ENCODE assay signal across 8 cellular contexts in genomic region chr7:30478349-30479228, GRCh38. TPM values are rescaled to one million over a fixed set of nuclear protein-coding genes. Genes with fewer than 3 reads are reported as not detected.
DNase-seq lines count a peak whose midpoint lies in the region; ATAC-seq lines count a peak whose summit lies in the region.

TSS of gene NOD1 (minus strand) at chr7:30478784. CDS start at chr7:30456921, 21,863 bp downstream.

- no peaks in the 10 kb centered on the region for H3K9me3 ChIP-seq in mesodermal cell (ENCODE audit: control insufficient read depth, low read length)

- peak; percentile 88 for DNase-seq in CD1c-positive myeloid dendritic cell (ENCODE audit: extremely low spot score)
- peak; percentile 78 for DNase-seq in NOMO-1 treated with DMSO at 0.1 percent for 48 hours (lab: John Stamatoyannopoulos, UW; ENCODE audit: unreplicated experiment)
- peak; percentile 13 for DNase-seq in activated CD8-positive, alpha-beta memory T cell treated with anti-CD3 and anti-CD28 coated beads, Interleukin-2, amount 50 U/mL, for 1 hour (ENCODE audit: extremely low read depth)
- DNase-seq in stimulated activated CD8-positive, alpha-beta memory T cell treated with anti-CD3 and anti-CD28 coated beads, Interleukin-15, amount 100 ng/mL, for 4 hours (ENCODE audit: low read depth in 2 of 2), result peak; percentile 33 to 42

- 5 to 7% methylated on average over 63 to 71 of the region's 77 CpGs for WGBS in mesodermal cell (ENCODE audit: insufficient coverage in 2 of 2), 2 experiments

- in situ Hi-C loops in endometrial microvascular endothelial cells (cut with HindIII; ENCODE audit: inconsistent ontology term, low pct_unique_long_range_greater_than_20kb, low sequenced_read_pairs), result no loop called here

- ATAC-seq in GM19328 (IDR thresholded peaks at IDR 0.05; ENCODE audit: unreplicated experiment) (peak; percentile 87), HG03469 (IDR thresholded peaks at IDR 0.05; ENCODE audit: unreplicated experiment) (peak; percentile 65)

- H3K27ac ChIP-seq in mesodermal cell (ENCODE audit: low read depth, low read length, severe bottlenecking), result peak within 1 kb of the TSS; percentile 50

- peak within 1 kb of the TSS; percentile 56 for H3K4me3 ChIP-seq in mesodermal cell (ENCODE audit: extremely low read depth, insufficient read depth, low read length, poor library complexity, severe bottlenecking)

- peaks cover 5% of the 10 kb centered on the region for H3K4me1 ChIP-seq in mesodermal cell (ENCODE audit: control insufficient read depth, insufficient read depth, low read length, poor library complexity, severe bottlenecking)

- no peaks in the 10 kb centered on the region for H3K36me3 ChIP-seq in mesodermal cell (ENCODE audit: control insufficient read depth, insufficient read depth, low read length)

RNA-seq across cellular contexts. Expression of gene NOD1, which starts in this region (rescaled TPM):
- total RNA-seq in endometrial microvascular endothelial cells (ENCODE audit: inconsistent ontology term), result 14.1 TPM
- 9.5 TPM for polyA plus RNA-seq in mesodermal cell (2013, experiment 1 of 2)
- 9.4 TPM for polyA plus RNA-seq in mesodermal cell (2013, experiment 2 of 2)

Comparison
In these comparisons a context has a peak if more than half of its experiments do, and no peak if none do; other contexts are left out.
1. Peak in every context shown above with its lines: DNase-seq, ATAC-seq, H3K4me3 ChIP-seq and H3K27ac ChIP-seq.
2. DNase-seq: peak in every context shown above with its lines; median percentile 88 in CD1c-positive myeloid dendritic cell; 78 in NOMO-1 treated with DMSO at 0.1 percent for 48 hours; 38 in stimulated activated CD8-positive, alpha-beta memory T cell treated with anti-CD3 and anti-CD28 coated beads, Interleukin-15, amount 100 ng/mL, for 4 hours; 13 in activated CD8-positive, alpha-beta memory T cell treated with anti-CD3 and anti-CD28 coated beads, Interleukin-2, amount 50 U/mL, for 1 hour.